23 cellular contexts compared by ENCODE assay signal in the genomic region with DNA sequence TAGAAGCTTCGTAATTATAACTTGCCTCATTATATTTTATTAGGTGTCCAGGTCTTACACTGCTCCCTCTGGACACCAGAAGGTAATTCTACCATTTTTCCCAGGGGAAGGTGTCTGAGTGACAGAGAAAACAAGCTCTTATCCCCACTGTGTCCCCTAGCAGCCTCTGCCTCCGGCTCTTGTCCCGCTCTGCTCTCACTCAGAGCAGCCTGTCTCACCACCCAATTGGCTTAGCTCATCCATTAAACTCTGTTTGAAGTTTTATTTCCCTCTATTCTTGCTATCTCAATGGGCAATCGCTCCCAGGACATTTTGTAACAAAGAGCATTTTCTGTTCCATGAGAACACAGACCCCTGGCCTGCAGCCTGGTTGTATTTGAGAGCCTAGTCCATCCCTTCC.
DNase-seq lines count a peak whose midpoint lies in the region; ATAC-seq and TF ChIP-seq lines count a peak whose summit lies in the region.
"Had no signal": no experiment of that assay in that cellular context is flagged by ENCODE, and none has a peak within 500 bp of the region (broad histone marks: within the 10 kb centered on the region; RNA-seq: fewer than 3 reads in every experiment).

No MANE protein-coding gene starts in this region.

- H3K4me1 Mint-ChIP-seq in activated T-helper 17 cell treated with anti-CD3 and anti-CD28 coated beads, Interleukin-2, amount 50 U/mL, for 72 hours: no peaks in the 10 kb centered on the region
- no peaks in the 10 kb centered on the region for H3K4me1 Mint-ChIP-seq in neural crest cell
- H3K4me1 Mint-ChIP-seq: CD14-positive monocyte; CD8-positive, alpha-beta memory T cell had no signal

- no peaks in the 10 kb centered on the region for H3K36me3 ChIP-seq in testis (ENCODE audit: low read depth, missing control alignments)
- H3K36me3 ChIP-seq: BE2C; BLaER1 treated with 17β-estradiol and CSF1 and Interleukin-3, amounts not matched to agents 10 nM and 100 nM; HAP-1 had no signal

- DNase-seq in iPS-NIHi11 (ENCODE audit: low spot score) (peak; percentile 3), neural crest cell (ENCODE audit: low read depth, low spot score) (no peak), testis (peak; percentile 43), NCI-H446 treated with DMSO at 0.1 percent for 48 hours (lab: John Stamatoyannopoulos, UW) (no peak), NCI-H526 treated with DMSO at 0.1 percent for 48 hours (lab: John Stamatoyannopoulos, UW) (no peak), GDM1 (lab: John Stamatoyannopoulos, UW) (no peak)
- DNase-seq: 8988T; ACHN; AML-193; BE2C; CD4-positive, alpha-beta T cell; CD8-positive, alpha-beta memory T cell; DMS 273 treated with DMSO at 0.1 percent for 48 hours; DMS79; EL; GF-D8; GOT3; HFFc6 had no signal

- intact Hi-C loops in testis (cut with DNase I; ENCODE audit: low total_unique reads): no loop called here

- TF ChIP-seq POLR2A in testis (IDR thresholded peaks at IDR 0.05): no peak

- ATAC-seq in activated T-helper 17 cell treated with anti-CD3 and anti-CD28 coated beads, Interleukin-2, amount 50 U/mL, for 72 hours (replicated peaks): no peak
- ATAC-seq: A549 had no signal

- H3K36me3 Mint-ChIP-seq in activated T-helper 17 cell treated with anti-CD3 and anti-CD28 coated beads, Interleukin-2, amount 50 U/mL, for 72 hours (ENCODE audit: low read depth): no peaks in the 10 kb centered on the region
- no peaks in the 10 kb centered on the region for H3K36me3 Mint-ChIP-seq in neural crest cell (ENCODE audit: low read depth)
- H3K36me3 Mint-ChIP-seq: CD14-positive monocyte; CD8-positive, alpha-beta memory T cell had no signal

- no peaks in the 10 kb centered on the region for H3K9me3 ChIP-seq in testis
- H3K9me3 ChIP-seq: A549; BE2C; BLaER1 treated with 17β-estradiol and CSF1 and Interleukin-3, amounts not matched to agents 10 nM and 100 nM; HAP-1 had no signal

- no peak overlapping the region for H3K4me3 Mint-ChIP-seq in activated T-helper 17 cell treated with anti-CD3 and anti-CD28 coated beads, Interleukin-2, amount 50 U/mL, for 72 hours
- no peak overlapping the region for H3K4me3 Mint-ChIP-seq in neural crest cell
- H3K4me3 Mint-ChIP-seq: CD14-positive monocyte; CD4-positive, alpha-beta T cell; HFFc6 had no signal

- H3K27me3 Mint-ChIP-seq in activated T-helper 17 cell treated with anti-CD3 and anti-CD28 coated beads, Interleukin-2, amount 50 U/mL, for 72 hours: peaks cover 57% of the 10 kb centered on the region
- peaks cover 72% of the 10 kb centered on the region for H3K27me3 Mint-ChIP-seq in neural crest cell (ENCODE audit: low read depth)

- peak overlapping the region; percentile 5 for H3K27ac Mint-ChIP-seq in activated T-helper 17 cell treated with anti-CD3 and anti-CD28 coated beads, Interleukin-2, amount 50 U/mL, for 72 hours
- H3K27ac Mint-ChIP-seq in neural crest cell (ENCODE audit: unreplicated experiment): peak overlapping the region; percentile 53
- H3K27ac Mint-ChIP-seq: CD14-positive monocyte; CD4-positive, alpha-beta T cell; CD8-positive, alpha-beta memory T cell; HFFc6 had no signal

- no peaks in the 10 kb centered on the region for H3K27me3 ChIP-seq in testis
- H3K27me3 ChIP-seq: BE2C; BLaER1 treated with 17β-estradiol and CSF1 and Interleukin-3, amounts not matched to agents 10 nM and 100 nM had no signal

- no peaks in the 10 kb centered on the region for H3K9me3 Mint-ChIP-seq in activated T-helper 17 cell treated with anti-CD3 and anti-CD28 coated beads, Interleukin-2, amount 50 U/mL, for 72 hours
- H3K9me3 Mint-ChIP-seq in neural crest cell: no peaks in the 10 kb centered on the region
- H3K9me3 Mint-ChIP-seq: CD4-positive, alpha-beta T cell; HFFc6 had no signal

- H3K4me3 ChIP-seq in testis: no peak overlapping the region
- H3K4me3 ChIP-seq: A549; BLaER1 treated with 17β-estradiol and CSF1 and Interleukin-3, amounts not matched to agents 10 nM and 100 nM; HAP-1 had no signal

- WGBS in testis, 2 donors: 43 to 46% methylated on average over 4 of the region's 4 CpGs

- TF ChIP-seq CTCF in neural crest cell (conservative IDR thresholded peaks at IDR 0.05) (no peak), testis (IDR thresholded peaks at IDR 0.05) (no peak)

- no peaks in the 10 kb centered on the region for H3K4me1 ChIP-seq in testis
- H3K4me1 ChIP-seq: A549; BLaER1 treated with 17β-estradiol and CSF1 and Interleukin-3, amounts not matched to agents 10 nM and 100 nM; HAP-1 had no signal

- no peak overlapping the region for H3K27ac ChIP-seq in testis
- H3K27ac ChIP-seq: A549; BLaER1 treated with 17β-estradiol and CSF1 and Interleukin-3, amounts not matched to agents 10 nM and 100 nM had no signal

Comparison
In these comparisons a context has a peak if more than half of its experiments do, and no peak if none do; other contexts are left out.
1. DNase-seq: peak in iPS-NIHi11 (single experiment) and testis (single experiment); none in neural crest cell (single experiment), NCI-H446 treated with DMSO at 0.1 percent for 48 hours (single experiment), NCI-H526 treated with DMSO at 0.1 percent for 48 hours (single experiment) and GDM1 (single experiment).